Comparison of ENCODE assay signal across 16 cellular contexts in genomic region chr6:108760158-108761050, GRCh38.
A peak's percentile ranks its signal among the peaks of the same experiment; 100 is the strongest.
DNase-seq lines count a peak whose midpoint lies in the region; ATAC-seq lines count a peak whose summit lies in the region.
"Had no signal": no experiment of that assay in that cellular context is flagged by ENCODE, and none has a peak within 500 bp of the region (broad histone marks: within the 10 kb centered on the region; RNA-seq: fewer than 3 reads in every experiment).

No MANE protein-coding gene starts in this region.

- H3K27me3 ChIP-seq in skeletal muscle satellite cell (ENCODE audit: control insufficient read depth, insufficient read depth, low read length), result no peaks in the 10 kb centered on the region

- intact Hi-C loops in posterior cingulate gyrus (cut with DNase I), result no loop called here

- no peaks in the 10 kb centered on the region for H3K36me3 ChIP-seq in skeletal muscle satellite cell (ENCODE audit: insufficient read depth, low read length)
- H3K36me3 ChIP-seq: adrenal gland had no signal

- H3K4me2 ChIP-seq in skeletal muscle satellite cell (ENCODE audit: low read length), result peak overlapping the region; percentile 55
- H3K4me2 ChIP-seq: A549 had no signal

- peaks cover 21% of the 10 kb centered on the region for H3K4me1 ChIP-seq in skeletal muscle satellite cell (ENCODE audit: control insufficient read depth, insufficient read depth, low read length)
- H3K4me1 ChIP-seq: A549 had no signal

- DNase-seq in NCI-H1417 (lab: John Stamatoyannopoulos, UW) (peak; percentile 21 to 84 (median 56)), NCI-H1417 treated with DMSO at 0.1 percent for 48 hours (lab: John Stamatoyannopoulos, UW) (no peak), OCI-M1 (lab: John Stamatoyannopoulos, UW) (peak; percentile 57), fibroblast of peridontal ligament (ENCODE audit: extremely low read depth) (peak; percentile 81), cerebellum (ENCODE audit: low spot score) (no peak), posterior cingulate gyrus (no peak)
- DNase-seq: activated CD4-positive, alpha-beta T cell treated with anti-CD3 and anti-CD28 coated beads, Interleukin-2, amount 50 U/mL, for 1 hour; erythroblast; GF-D8 had no signal

- ATAC-seq in GM21515 (IDR thresholded peaks at IDR 0.05; ENCODE audit: unreplicated experiment), result no peak
- ATAC-seq: A549; stimulated activated memory B cell treated with anti-CD40 and anti-IgM and Interleukin-4, amounts not matched to agents 10 μg/mL and 1 μg/mL and 100 μg/mL, for 72 hours had no signal

- H3K9ac ChIP-seq in skeletal muscle satellite cell (ENCODE audit: low read depth, low read length), result no peak overlapping the region

- H3K9me3 ChIP-seq in skeletal muscle satellite cell (replicated peaks; ENCODE audit: low read length), result no peaks in the 10 kb centered on the region
- H3K9me3 ChIP-seq: A549, adrenal gland had no signal

- H3K4me3 ChIP-seq in skeletal muscle satellite cell (ENCODE audit: low read length), result no peak overlapping the region
- H3K4me3 ChIP-seq: A549, adrenal gland, lung, skin epidermis had no signal

Comparison
In these comparisons a context has a peak if more than half of its experiments do, and no peak if none do; other contexts are left out.
1. DNase-seq: peak in NCI-H1417 (3 of 3), OCI-M1 (single experiment) and fibroblast of peridontal ligament (single experiment); none in NCI-H1417 treated with DMSO at 0.1 percent for 48 hours (single experiment), cerebellum (single experiment) and posterior cingulate gyrus (0 of 10).